In the genomic region with DNA sequence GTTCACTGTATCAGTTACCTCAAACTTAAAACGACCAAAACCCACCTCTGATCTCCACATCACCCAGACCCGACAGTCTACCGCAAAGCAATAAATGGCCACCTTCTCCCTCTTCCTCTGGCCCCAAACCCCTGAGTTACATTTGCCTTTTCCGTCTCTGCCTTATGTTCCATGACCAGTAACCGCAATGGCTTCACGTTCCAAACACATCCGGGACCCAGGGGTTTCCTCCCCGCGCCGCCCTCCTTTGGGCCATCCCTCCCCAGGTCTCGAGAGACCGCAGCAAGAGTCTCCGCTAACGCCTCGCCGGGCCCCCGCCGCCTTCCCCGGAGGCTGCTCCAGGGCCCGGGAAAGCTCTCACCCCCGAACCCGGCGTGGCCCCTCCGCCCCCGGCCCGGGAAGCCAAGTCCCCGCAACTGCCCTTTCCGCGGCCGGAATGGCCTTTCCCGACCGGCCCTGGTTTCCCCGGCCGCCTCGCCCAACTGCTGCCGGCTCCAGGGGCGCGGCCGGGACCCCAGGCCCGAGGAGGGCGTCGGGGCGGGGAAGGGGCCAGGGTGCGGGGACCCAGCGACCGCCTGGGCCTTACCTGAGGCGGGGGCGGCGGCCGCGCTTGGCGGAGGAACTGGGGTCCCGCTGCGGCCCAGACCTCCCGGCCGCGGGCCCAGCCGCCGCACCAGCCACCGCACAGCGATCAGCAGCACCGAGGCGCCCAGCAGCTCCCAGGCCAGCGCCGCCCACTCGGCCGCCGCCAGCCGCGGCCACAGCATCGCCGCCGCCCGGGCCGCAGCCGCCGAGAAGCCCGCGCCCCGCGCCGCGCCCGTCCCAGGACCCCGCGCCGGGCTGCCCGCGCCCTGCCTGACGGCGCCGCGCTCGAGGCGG, we compare ENCODE assay signal across 1 cellular context.
TF ChIP-seq lines count a peak whose summit lies in the region.

A gene (minus strand): TSS at position 801 of the 879 bp plus-strand sequence. CDS start 34 bp downstream, at position 767.

TF ChIP-seq in GM23338, 12 proteins besides CTCF, POLR2A, EP300 and RAD21 (continued from another document):
- TF ChIP-seq, protein P1, sequence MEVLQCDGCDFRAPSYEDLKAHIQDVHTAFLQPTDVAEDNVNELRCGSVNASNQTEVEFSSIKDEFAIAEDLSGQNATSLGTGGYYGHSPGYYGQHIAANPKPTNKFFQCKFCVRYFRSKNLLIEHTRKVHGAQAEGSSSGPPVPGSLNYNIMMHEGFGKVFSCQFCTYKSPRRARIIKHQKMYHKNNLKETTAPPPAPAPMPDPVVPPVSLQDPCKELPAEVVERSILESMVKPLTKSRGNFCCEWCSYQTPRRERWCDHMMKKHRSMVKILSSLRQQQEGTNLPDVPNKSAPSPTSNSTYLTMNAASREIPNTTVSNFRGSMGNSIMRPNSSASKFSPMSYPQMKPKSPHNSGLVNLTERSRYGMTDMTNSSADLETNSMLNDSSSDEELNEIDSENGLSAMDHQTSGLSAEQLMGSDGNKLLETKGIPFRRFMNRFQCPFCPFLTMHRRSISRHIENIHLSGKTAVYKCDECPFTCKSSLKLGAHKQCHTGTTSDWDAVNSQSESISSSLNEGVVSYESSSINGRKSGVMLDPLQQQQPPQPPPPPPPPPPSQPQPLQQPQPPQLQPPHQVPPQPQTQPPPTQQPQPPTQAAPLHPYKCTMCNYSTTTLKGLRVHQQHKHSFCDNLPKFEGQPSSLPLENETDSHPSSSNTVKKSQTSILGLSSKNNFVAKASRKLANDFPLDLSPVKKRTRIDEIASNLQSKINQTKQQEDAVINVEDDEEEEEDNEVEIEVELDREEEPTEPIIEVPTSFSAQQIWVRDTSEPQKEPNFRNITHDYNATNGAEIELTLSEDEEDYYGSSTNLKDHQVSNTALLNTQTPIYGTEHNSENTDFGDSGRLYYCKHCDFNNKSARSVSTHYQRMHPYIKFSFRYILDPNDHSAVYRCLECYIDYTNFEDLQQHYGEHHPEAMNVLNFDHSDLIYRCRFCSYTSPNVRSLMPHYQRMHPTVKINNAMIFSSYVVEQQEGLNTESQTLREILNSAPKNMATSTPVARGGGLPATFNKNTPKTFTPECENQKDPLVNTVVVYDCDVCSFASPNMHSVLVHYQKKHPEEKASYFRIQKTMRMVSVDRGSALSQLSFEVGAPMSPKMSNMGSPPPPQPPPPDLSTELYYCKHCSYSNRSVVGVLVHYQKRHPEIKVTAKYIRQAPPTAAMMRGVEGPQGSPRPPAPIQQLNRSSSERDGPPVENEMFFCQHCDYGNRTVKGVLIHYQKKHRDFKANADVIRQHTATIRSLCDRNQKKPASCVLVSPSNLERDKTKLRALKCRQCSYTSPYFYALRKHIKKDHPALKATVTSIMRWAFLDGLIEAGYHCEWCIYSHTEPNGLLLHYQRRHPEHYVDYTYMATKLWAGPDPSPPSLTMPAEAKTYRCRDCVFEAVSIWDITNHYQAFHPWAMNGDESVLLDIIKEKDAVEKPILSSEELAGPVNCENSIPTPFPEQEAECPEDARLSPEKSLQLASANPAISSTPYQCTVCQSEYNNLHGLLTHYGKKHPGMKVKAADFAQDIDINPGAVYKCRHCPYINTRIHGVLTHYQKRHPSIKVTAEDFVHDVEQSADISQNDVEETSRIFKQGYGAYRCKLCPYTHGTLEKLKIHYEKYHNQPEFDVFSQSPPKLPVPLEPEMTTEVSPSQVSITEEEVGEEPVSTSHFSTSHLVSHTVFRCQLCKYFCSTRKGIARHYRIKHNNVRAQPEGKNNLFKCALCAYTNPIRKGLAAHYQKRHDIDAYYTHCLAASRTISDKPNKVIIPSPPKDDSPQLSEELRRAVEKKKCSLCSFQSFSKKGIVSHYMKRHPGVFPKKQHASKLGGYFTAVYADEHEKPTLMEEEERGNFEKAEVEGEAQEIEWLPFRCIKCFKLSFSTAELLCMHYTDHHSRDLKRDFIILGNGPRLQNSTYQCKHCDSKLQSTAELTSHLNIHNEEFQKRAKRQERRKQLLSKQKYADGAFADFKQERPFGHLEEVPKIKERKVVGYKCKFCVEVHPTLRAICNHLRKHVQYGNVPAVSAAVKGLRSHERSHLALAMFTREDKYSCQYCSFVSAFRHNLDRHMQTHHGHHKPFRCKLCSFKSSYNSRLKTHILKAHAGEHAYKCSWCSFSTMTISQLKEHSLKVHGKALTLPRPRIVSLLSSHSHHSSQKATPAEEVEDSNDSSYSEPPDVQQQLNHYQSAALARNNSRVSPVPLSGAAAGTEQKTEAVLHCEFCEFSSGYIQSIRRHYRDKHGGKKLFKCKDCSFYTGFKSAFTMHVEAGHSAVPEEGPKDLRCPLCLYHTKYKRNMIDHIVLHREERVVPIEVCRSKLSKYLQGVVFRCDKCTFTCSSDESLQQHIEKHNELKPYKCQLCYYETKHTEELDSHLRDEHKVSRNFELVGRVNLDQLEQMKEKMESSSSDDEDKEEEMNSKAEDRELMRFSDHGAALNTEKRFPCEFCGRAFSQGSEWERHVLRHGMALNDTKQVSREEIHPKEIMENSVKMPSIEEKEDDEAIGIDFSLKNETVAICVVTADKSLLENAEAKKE (CRISPR knock-in tag; IDR thresholded peaks at IDR 0.05) = no peak
- TF ChIP-seq, protein P2, sequence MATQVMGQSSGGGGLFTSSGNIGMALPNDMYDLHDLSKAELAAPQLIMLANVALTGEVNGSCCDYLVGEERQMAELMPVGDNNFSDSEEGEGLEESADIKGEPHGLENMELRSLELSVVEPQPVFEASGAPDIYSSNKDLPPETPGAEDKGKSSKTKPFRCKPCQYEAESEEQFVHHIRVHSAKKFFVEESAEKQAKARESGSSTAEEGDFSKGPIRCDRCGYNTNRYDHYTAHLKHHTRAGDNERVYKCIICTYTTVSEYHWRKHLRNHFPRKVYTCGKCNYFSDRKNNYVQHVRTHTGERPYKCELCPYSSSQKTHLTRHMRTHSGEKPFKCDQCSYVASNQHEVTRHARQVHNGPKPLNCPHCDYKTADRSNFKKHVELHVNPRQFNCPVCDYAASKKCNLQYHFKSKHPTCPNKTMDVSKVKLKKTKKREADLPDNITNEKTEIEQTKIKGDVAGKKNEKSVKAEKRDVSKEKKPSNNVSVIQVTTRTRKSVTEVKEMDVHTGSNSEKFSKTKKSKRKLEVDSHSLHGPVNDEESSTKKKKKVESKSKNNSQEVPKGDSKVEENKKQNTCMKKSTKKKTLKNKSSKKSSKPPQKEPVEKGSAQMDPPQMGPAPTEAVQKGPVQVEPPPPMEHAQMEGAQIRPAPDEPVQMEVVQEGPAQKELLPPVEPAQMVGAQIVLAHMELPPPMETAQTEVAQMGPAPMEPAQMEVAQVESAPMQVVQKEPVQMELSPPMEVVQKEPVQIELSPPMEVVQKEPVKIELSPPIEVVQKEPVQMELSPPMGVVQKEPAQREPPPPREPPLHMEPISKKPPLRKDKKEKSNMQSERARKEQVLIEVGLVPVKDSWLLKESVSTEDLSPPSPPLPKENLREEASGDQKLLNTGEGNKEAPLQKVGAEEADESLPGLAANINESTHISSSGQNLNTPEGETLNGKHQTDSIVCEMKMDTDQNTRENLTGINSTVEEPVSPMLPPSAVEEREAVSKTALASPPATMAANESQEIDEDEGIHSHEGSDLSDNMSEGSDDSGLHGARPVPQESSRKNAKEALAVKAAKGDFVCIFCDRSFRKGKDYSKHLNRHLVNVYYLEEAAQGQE (IDR thresholded peaks at IDR 0.05; ENCODE audit: unreplicated experiment) = no peak
- TF ChIP-seq EZH2 (IDR thresholded peaks at IDR 0.05; ENCODE audit: low read depth, unreplicated experiment) (no peak), POLR2AphosphoS5 (IDR thresholded peaks at IDR 0.05; ENCODE audit: low read depth) (no peak), NANOG (IDR thresholded peaks at IDR 0.05; ENCODE audit: borderline replicate concordance) (no peak), ZNF114 (CRISPR knock-in tag; IDR thresholded peaks at IDR 0.05) (no peak), ZNF331 (CRISPR knock-in tag; IDR thresholded peaks at IDR 0.05; ENCODE audit: low read depth) (no peak), STAT1 (IDR thresholded peaks at IDR 0.05; ENCODE audit: unreplicated experiment) (no peak), JUNB (IDR thresholded peaks at IDR 0.05; ENCODE audit: unreplicated experiment) (no peak)
- TF ChIP-seq, protein P3, sequence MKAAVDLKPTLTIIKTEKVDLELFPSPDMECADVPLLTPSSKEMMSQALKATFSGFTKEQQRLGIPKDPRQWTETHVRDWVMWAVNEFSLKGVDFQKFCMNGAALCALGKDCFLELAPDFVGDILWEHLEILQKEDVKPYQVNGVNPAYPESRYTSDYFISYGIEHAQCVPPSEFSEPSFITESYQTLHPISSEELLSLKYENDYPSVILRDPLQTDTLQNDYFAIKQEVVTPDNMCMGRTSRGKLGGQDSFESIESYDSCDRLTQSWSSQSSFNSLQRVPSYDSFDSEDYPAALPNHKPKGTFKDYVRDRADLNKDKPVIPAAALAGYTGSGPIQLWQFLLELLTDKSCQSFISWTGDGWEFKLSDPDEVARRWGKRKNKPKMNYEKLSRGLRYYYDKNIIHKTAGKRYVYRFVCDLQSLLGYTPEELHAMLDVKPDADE (IDR thresholded peaks at IDR 0.05) = no peak
